8 cellular contexts compared by ENCODE assay signal in genomic region chr11:66288138-66288865, GRCh38. TPM values are rescaled to one million over a fixed set of nuclear protein-coding genes. Genes with fewer than 3 reads are reported as not detected.
DNase-seq lines count a peak whose midpoint lies in the region; ATAC-seq and TF ChIP-seq lines count a peak whose summit lies in the region.

No MANE protein-coding gene starts in this region.

- peaks cover 2% of the 10 kb centered on the region; the same call in 1 of the 3 replicates for H3K9me3 Mint-ChIP-seq in GM23338
- no peaks in the 10 kb centered on the region for H3K9me3 Mint-ChIP-seq in activated T-helper 17 cell treated with anti-CD3 and anti-CD28 coated beads, Interleukin-2, amount 50 U/mL, for 72 hours
- H3K9me3 Mint-ChIP-seq in stimulated activated effector memory CD8-positive, alpha-beta T cell treated with anti-CD3 and anti-CD28 coated beads, Interleukin-12 subunit alpha, Interleukin-12 subunit beta, amount 100 ng/mL, for 72 hours = no peaks in the 10 kb centered on the region

- H3K4me3 ChIP-seq in ACC112 (ENCODE audit: low read depth, low read length) = peak overlapping the region; percentile 76
- H3K4me3 ChIP-seq in GM23338 = peak overlapping the region; percentile 94
- H3K4me3 ChIP-seq in iPS-18a (ENCODE audit: low read length) = peak overlapping the region; percentile 76

- H2AFZ ChIP-seq in ACC112 (ENCODE audit: low read length, unreplicated experiment) (peak overlapping the region; percentile 57), GM23338 (peak overlapping the region; percentile 70)

- H3K27me3 ChIP-seq in ACC112 (ENCODE audit: insufficient read depth, low read length) (peaks cover 24% of the 10 kb centered on the region), GM23338 (ENCODE audit: insufficient read depth) (peaks cover 27% of the 10 kb centered on the region), iPS-18a (ENCODE audit: control insufficient read depth, insufficient read depth, low read length) (peaks cover 33% of the 10 kb centered on the region)

- peak; percentile 4 for ATAC-seq in GM23338
- ATAC-seq in activated T-helper 17 cell treated with anti-CD3 and anti-CD28 coated beads, Interleukin-2, amount 50 U/mL, for 72 hours (replicated peaks) = no peak
- ATAC-seq in stimulated activated effector memory CD8-positive, alpha-beta T cell treated with anti-CD3 and anti-CD28 coated beads, Interleukin-12 subunit alpha, Interleukin-12 subunit beta, amount 100 ng/mL, for 72 hours = no peak
- ATAC-seq in HG03175 (IDR thresholded peaks at IDR 0.05; ENCODE audit: unreplicated experiment) = no peak
- ATAC-seq in HG02981 (IDR thresholded peaks at IDR 0.05; ENCODE audit: unreplicated experiment) = no peak
- no peak for ATAC-seq in HG03097 (IDR thresholded peaks at IDR 0.05; ENCODE audit: low FRiP score, unreplicated experiment)

- H3K4me2 ChIP-seq in GM23338 = peak overlapping the region; percentile 95

- H3K4me3 Mint-ChIP-seq in GM23338 = peak overlapping the region; percentile 94
- peak overlapping the region; percentile 92 for H3K4me3 Mint-ChIP-seq in activated T-helper 17 cell treated with anti-CD3 and anti-CD28 coated beads, Interleukin-2, amount 50 U/mL, for 72 hours
- peak overlapping the region; percentile 88 for H3K4me3 Mint-ChIP-seq in stimulated activated effector memory CD8-positive, alpha-beta T cell treated with anti-CD3 and anti-CD28 coated beads, Interleukin-12 subunit alpha, Interleukin-12 subunit beta, amount 100 ng/mL, for 72 hours

- H4K20me1 ChIP-seq in GM23338 (replicated peaks; ENCODE audit: insufficient read depth) = no peaks in the 10 kb centered on the region; the same call in 1 of the 2 replicates

- H3K4me1 ChIP-seq in ACC112 (ENCODE audit: control insufficient read depth, insufficient read depth, low read length, unreplicated experiment) = peaks cover 15% of the 10 kb centered on the region
- H3K4me1 ChIP-seq in GM23338 (ENCODE audit: insufficient read depth) = peaks cover 21% of the 10 kb centered on the region
- H3K4me1 ChIP-seq in iPS-18a (ENCODE audit: control insufficient read depth, low read depth, low read length) = peaks cover 7% of the 10 kb centered on the region

- peak; percentile 51 for DNase-seq in GM23338 (ENCODE audit: low spot score)
- no peak for DNase-seq in stimulated activated effector memory CD8-positive, alpha-beta T cell treated with anti-CD3 and anti-CD28 coated beads, Interleukin-12 subunit alpha, Interleukin-12 subunit beta, amount 100 ng/mL, for 72 hours (ENCODE audit: low spot score in 2 of 2)

- H3K79me2 ChIP-seq in ACC112 (ENCODE audit: control insufficient read depth, insufficient read depth, low read length, unreplicated experiment) = peaks cover 21% of the 10 kb centered on the region
- peaks cover 9% of the 10 kb centered on the region for H3K79me2 ChIP-seq in GM23338 (replicated peaks; ENCODE audit: insufficient read depth)

- H3K9me3 ChIP-seq in iPS-18a (ENCODE audit: control insufficient read depth, low read depth, low read length) = no peaks in the 10 kb centered on the region

- TF ChIP-seq CTCF in GM23338 (conservative IDR thresholded peaks at IDR 0.05; ENCODE audit: low read depth in 2 of 2) = no peak

- H3K36me3 Mint-ChIP-seq in GM23338 (ENCODE audit: low read depth) = no peaks in the 10 kb centered on the region
- H3K36me3 Mint-ChIP-seq in activated T-helper 17 cell treated with anti-CD3 and anti-CD28 coated beads, Interleukin-2, amount 50 U/mL, for 72 hours (ENCODE audit: low read depth) = no peaks in the 10 kb centered on the region
- peaks cover 32% of the 10 kb centered on the region for H3K36me3 Mint-ChIP-seq in stimulated activated effector memory CD8-positive, alpha-beta T cell treated with anti-CD3 and anti-CD28 coated beads, Interleukin-12 subunit alpha, Interleukin-12 subunit beta, amount 100 ng/mL, for 72 hours

- H3K4me1 Mint-ChIP-seq in GM23338 = peaks cover 21% of the 10 kb centered on the region
- peaks cover 8% of the 10 kb centered on the region for H3K4me1 Mint-ChIP-seq in activated T-helper 17 cell treated with anti-CD3 and anti-CD28 coated beads, Interleukin-2, amount 50 U/mL, for 72 hours
- peaks cover 66% of the 10 kb centered on the region for H3K4me1 Mint-ChIP-seq in stimulated activated effector memory CD8-positive, alpha-beta T cell treated with anti-CD3 and anti-CD28 coated beads, Interleukin-12 subunit alpha, Interleukin-12 subunit beta, amount 100 ng/mL, for 72 hours

- H3K9ac ChIP-seq in iPS-18a (ENCODE audit: low read length) = peak overlapping the region; percentile 86

- H3K27me3 Mint-ChIP-seq in GM23338 (ENCODE audit: insufficient read depth, low read depth, poor library complexity) = peaks cover 35% of the 10 kb centered on the region
- peaks cover 7% of the 10 kb centered on the region for H3K27me3 Mint-ChIP-seq in activated T-helper 17 cell treated with anti-CD3 and anti-CD28 coated beads, Interleukin-2, amount 50 U/mL, for 72 hours

- H3K36me3 ChIP-seq in ACC112 (ENCODE audit: insufficient read depth, low read length) (no peaks in the 10 kb centered on the region), GM23338 (ENCODE audit: insufficient read depth) (no peaks in the 10 kb centered on the region; the same call in 1 of the 2 replicates), iPS-18a (ENCODE audit: control insufficient read depth, low read depth, low read length) (no peaks in the 10 kb centered on the region)

- H3K9me2 ChIP-seq in GM23338 (ENCODE audit: insufficient read depth) = no peaks in the 10 kb centered on the region

- H3F3A ChIP-seq in GM23338 (replicated peaks; ENCODE audit: low read depth) = peaks cover 18% of the 10 kb centered on the region; the same call in 1 of the 2 replicates

- peak overlapping the region; percentile 74; the same call in 1 of the 2 replicates for H3K27ac Mint-ChIP-seq in GM23338
- peak overlapping the region; percentile 96 for H3K27ac Mint-ChIP-seq in activated T-helper 17 cell treated with anti-CD3 and anti-CD28 coated beads, Interleukin-2, amount 50 U/mL, for 72 hours
- H3K27ac Mint-ChIP-seq in stimulated activated effector memory CD8-positive, alpha-beta T cell treated with anti-CD3 and anti-CD28 coated beads, Interleukin-12 subunit alpha, Interleukin-12 subunit beta, amount 100 ng/mL, for 72 hours = peak overlapping the region; percentile 94

- peak overlapping the region; percentile 76 for H3K27ac ChIP-seq in ACC112 (ENCODE audit: low read depth, low read length)
- peak overlapping the region; percentile 59; the same call in 1 of the 2 replicates for H3K27ac ChIP-seq in GM23338 (ENCODE audit: low read depth)
- no peak overlapping the region for H3K27ac ChIP-seq in iPS-18a (ENCODE audit: low read length)

TF ChIP-seq in GM23338, 12 proteins besides CTCF, POLR2A, EP300 and RAD21:
- TF ChIP-seq ZNF114 (CRISPR knock-in tag; IDR thresholded peaks at IDR 0.05) = no peak
- TF ChIP-seq NANOG (IDR thresholded peaks at IDR 0.05; ENCODE audit: borderline replicate concordance) = no peak
- no peak for TF ChIP-seq ETS1 (IDR thresholded peaks at IDR 0.05)
TF ChIP-seq in GM23338: peak in this region for 0.

RNA-seq across cellular contexts. Expression of gene YIF1A, which starts 0.6 kb away (rescaled TPM):
- total RNA-seq in GM23338 (2014; rRNA removed; shearing (Covaris generic)) = 75.0 and 87.0 TPM in 2 replicates
- 71.5 and 75.6 TPM in 2 replicates for polyA plus RNA-seq in GM23338 (2016; fragmentation: Nextera tagmentation; extraction: Ambion mirVana)
- total RNA-seq in activated T-helper 17 cell treated with anti-CD3 and anti-CD28 coated beads, Interleukin-2, amount 50 U/mL, for 72 hours = 10 to 100 TPM; 41.2 to 68.3 TPM

RNA-seq across cellular contexts. Expression of gene TMEM151A, which starts 3.4 kb away (rescaled TPM):
- 4.4 and 5.0 TPM in 2 replicates for total RNA-seq in GM23338 (2014; rRNA removed; shearing (Covaris generic))
- polyA plus RNA-seq in GM23338 (2016; fragmentation: Nextera tagmentation; extraction: Ambion mirVana) = 1.0 and 1.2 TPM in 2 replicates
- not detected for total RNA-seq in activated T-helper 17 cell treated with anti-CD3 and anti-CD28 coated beads, Interleukin-2, amount 50 U/mL, for 72 hours

RNA-seq across cellular contexts. Expression of gene CNIH2, which starts 10.3 kb away (rescaled TPM):
- 9.2 and 10.8 TPM in 2 replicates for total RNA-seq in GM23338 (2014; rRNA removed; shearing (Covaris generic))
- 4.3 and 7.9 TPM in 2 replicates for polyA plus RNA-seq in GM23338 (2016; fragmentation: Nextera tagmentation; extraction: Ambion mirVana)
- 1 to 10 TPM; 3.9 to 5.0 TPM for total RNA-seq in activated T-helper 17 cell treated with anti-CD3 and anti-CD28 coated beads, Interleukin-2, amount 50 U/mL, for 72 hours

RNA-seq across cellular contexts. Expression of gene RAB1B, which starts 19.9 kb away (rescaled TPM):
- 92.7 and 99.6 TPM in 2 replicates for total RNA-seq in GM23338 (2014; rRNA removed; shearing (Covaris generic))
- polyA plus RNA-seq in GM23338 (2016; fragmentation: Nextera tagmentation; extraction: Ambion mirVana) = 30.3 and 30.5 TPM in 2 replicates
- 100 to 1,000 TPM; 116 to 178 TPM for total RNA-seq in activated T-helper 17 cell treated with anti-CD3 and anti-CD28 coated beads, Interleukin-2, amount 50 U/mL, for 72 hours

RNA-seq across cellular contexts. Expression of gene CD248, which starts 28.5 kb away (rescaled TPM):
- total RNA-seq in GM23338 (2014; rRNA removed; shearing (Covaris generic)) = 2.0 and 3.8 TPM in 2 replicates
- 2.4 and 2.7 TPM in 2 replicates for polyA plus RNA-seq in GM23338 (2016; fragmentation: Nextera tagmentation; extraction: Ambion mirVana)
- not detected for total RNA-seq in activated T-helper 17 cell treated with anti-CD3 and anti-CD28 coated beads, Interleukin-2, amount 50 U/mL, for 72 hours
